In genomic region chr1:186945146-186945545, GRCh38 we compare ENCODE assay signal across 10 cellular contexts.
"Had no signal": no experiment of that assay in that cellular context is flagged by ENCODE, and none has a peak within 500 bp of the region (broad histone marks: within the 10 kb centered on the region; RNA-seq: fewer than 3 reads in every experiment).

No MANE protein-coding gene starts in this region.

- H3K36me3 ChIP-seq: HAP-1 had no signal

- H3K27ac Mint-ChIP-seq: GM23338, H9, HFFc6 had no signal

- H3K9ac ChIP-seq: GM23248 had no signal

- FAIRE-seq: H1, H54 had no signal

- H3K4me1 ChIP-seq: HAP-1 had no signal

- H2AFZ ChIP-seq: GM23248, GM23338 had no signal

- H3K4me1 Mint-ChIP-seq: H9 had no signal

- H3K4me2 ChIP-seq: GM23338 had no signal

- H3K9me3 Mint-ChIP-seq: GM23338, H9, HFFc6 had no signal

- H3K9me3 ChIP-seq: HAP-1 had no signal

- H3K27ac ChIP-seq: GM23248 had no signal

- DNase-seq: GM23248, GOT3, H7, H9, HCEC 1CT, HFFc6 had no signal

- H3K4me3 Mint-ChIP-seq: GM23338, H9, HFFc6 had no signal

- H3K4me3 ChIP-seq: GM23248, GM23338, HAP-1 had no signal
